ENCODE assay signal across 2 cellular contexts in genomic region chr10:7283246-7283645, GRCh38.
A peak's percentile ranks its signal among the peaks of the same experiment; 100 is the strongest.
TF ChIP-seq lines count a peak whose summit lies in the region.

No MANE protein-coding gene starts in this region.

TF ChIP-seq in HEK293, 187 proteins besides CTCF, POLR2A, EP300 and RAD21 (continued from another document):
- TF ChIP-seq ZNF18 (tag by site-specific recombination; IDR thresholded peaks at IDR 0.05) = no peak
- no peak for TF ChIP-seq ZNF324 (tag by site-specific recombination; IDR thresholded peaks at IDR 0.05)
- TF ChIP-seq ZNF510 (tag by site-specific recombination; IDR thresholded peaks at IDR 0.05; ENCODE audit: insufficient replicate concordance) = no peak
- no peak for TF ChIP-seq ZNF214 (tag by site-specific recombination; IDR thresholded peaks at IDR 0.05; ENCODE audit: borderline replicate concordance)
- TF ChIP-seq ZNF501 (tag by site-specific recombination; IDR thresholded peaks at IDR 0.05) = no peak
- TF ChIP-seq ZNF280D (tag by site-specific recombination; IDR thresholded peaks at IDR 0.05) = no peak
- TF ChIP-seq ZBTB17 (tag by site-specific recombination; IDR thresholded peaks at IDR 0.05) = peak; percentile 97
- peak; percentile 77 for TF ChIP-seq ZNF366 (tag by site-specific recombination; conservative IDR thresholded peaks at IDR 0.05)
TF ChIP-seq in HEK293: peak in this region for 2.

TF ChIP-seq in H1, 55 proteins besides CTCF, POLR2A, EP300 and RAD21 (continued from another document):
- TF ChIP-seq JUND (IDR thresholded peaks at IDR 0.05; ENCODE audit: low read length) (no peak), PHF8 (conservative IDR thresholded peaks at IDR 0.05; ENCODE audit: low read depth, low read length) (no peak)
TF ChIP-seq in H1: peak in this region for 0.
